In the genomic region with DNA sequence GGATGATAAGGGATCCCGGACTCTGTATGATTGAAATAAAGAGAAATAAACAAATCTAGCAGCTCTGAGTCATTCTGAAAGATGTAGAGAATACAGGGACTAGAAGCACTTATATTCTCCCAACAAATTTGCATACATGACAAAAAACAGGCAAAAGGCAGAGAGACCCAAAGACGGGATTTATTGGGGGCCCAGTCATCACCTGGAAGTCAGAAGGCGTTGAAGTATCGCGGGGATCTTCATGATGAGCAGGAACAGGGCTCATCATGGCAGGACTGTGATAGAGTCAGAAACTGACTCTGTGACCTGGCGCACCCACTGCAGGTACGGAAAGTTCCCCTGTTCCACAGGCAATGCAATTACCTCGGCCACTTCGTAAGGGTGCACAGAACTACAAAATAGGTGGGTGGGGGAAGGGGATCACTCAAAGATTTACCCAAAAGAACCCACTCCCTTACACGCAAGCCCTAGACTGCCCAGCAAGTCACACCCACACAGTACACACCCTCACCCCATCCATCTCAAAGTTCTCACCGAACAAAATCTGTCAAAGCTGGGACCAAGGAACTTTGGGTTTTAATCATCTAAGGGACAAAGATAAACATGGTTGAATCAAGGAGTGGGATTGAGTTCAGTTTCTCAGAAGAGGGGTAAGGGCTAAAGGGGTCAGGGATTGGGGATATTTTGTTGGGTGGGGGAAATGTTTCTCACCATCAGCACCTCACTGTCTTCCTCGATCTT, we compare ENCODE assay signal across 1 cellular context.
TF ChIP-seq lines count a peak whose summit lies in the region.

No MANE protein-coding gene starts in this region.

TF ChIP-seq in endothelial cell of umbilical vein, 7 proteins besides CTCF, POLR2A, EP300 and RAD21:
- TF ChIP-seq, protein P1, sequence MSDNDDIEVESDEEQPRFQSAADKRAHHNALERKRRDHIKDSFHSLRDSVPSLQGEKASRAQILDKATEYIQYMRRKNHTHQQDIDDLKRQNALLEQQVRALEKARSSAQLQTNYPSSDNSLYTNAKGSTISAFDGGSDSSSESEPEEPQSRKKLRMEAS (IDR thresholded peaks at IDR 0.05; ENCODE audit: insufficient read depth, insufficient read length): no peak
- no peak for TF ChIP-seq JUN (IDR thresholded peaks at IDR 0.05; ENCODE audit: borderline replicate concordance, insufficient read depth, insufficient read length, low read depth)
- TF ChIP-seq MYC (IDR thresholded peaks at IDR 0.05; ENCODE audit: low read depth, low read length): no peak
- TF ChIP-seq FOS (IDR thresholded peaks at IDR 0.05; ENCODE audit: borderline replicate concordance, insufficient read depth, low read length): no peak
- TF ChIP-seq EZH2 (IDR thresholded peaks at IDR 0.05; ENCODE audit: borderline replicate concordance, low read depth, low read length, severe bottlenecking): no peak
- TF ChIP-seq POLR2AphosphoS5 (IDR thresholded peaks at IDR 0.05; ENCODE audit: insufficient read depth, low read depth, low read length): no peak
- no peak for TF ChIP-seq GATA2 (IDR thresholded peaks at IDR 0.05; ENCODE audit: insufficient read depth, insufficient read length, low read depth, low read length)
